ENCODE assay signal across 32 cellular contexts in the genomic region with DNA sequence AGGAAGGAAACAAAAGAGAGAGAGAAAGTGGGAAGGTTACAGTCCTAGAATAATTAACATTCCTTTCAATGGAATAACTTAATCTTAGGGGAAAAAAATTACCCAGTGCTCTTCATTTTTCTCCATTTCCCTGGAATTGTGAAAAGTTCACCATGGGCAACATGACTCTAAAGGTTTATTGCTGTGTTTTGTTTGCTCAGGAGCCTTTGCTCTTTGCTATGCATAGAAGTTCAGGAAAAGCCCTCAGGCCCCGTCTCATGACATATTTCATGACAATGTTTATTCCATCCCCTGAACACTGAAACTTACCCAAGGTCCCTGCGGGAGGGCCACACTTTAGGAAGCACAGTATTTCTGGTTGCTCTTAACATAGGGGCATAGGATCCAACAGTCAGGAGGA. TPM values are rescaled to one million over a fixed set of nuclear protein-coding genes. Genes with fewer than 3 reads are reported as not detected.
DNase-seq lines count a peak whose midpoint lies in the region; ATAC-seq, FAIRE-seq and TF ChIP-seq lines count a peak whose summit lies in the region.
"Had no signal": no experiment of that assay in that cellular context is flagged by ENCODE, and none has a peak within 500 bp of the region (broad histone marks: within the 10 kb centered on the region; RNA-seq: fewer than 3 reads in every experiment).

No MANE protein-coding gene starts in this region.

- H3K4me1 ChIP-seq in A549, result peaks cover 54% of the 10 kb centered on the region
- peaks cover 18% of the 10 kb centered on the region for H3K4me1 ChIP-seq in HAP-1

- no peaks in the 10 kb centered on the region for H3K9me3 ChIP-seq in A549
- H3K9me3 ChIP-seq in HAP-1, result no peaks in the 10 kb centered on the region
- H3K9me3 ChIP-seq: gastroesophageal sphincter, SJSA1 had no signal

- CTCF ChIA-PET in A549 (lab: Yijun Ruan, JAX), result interaction anchor here (1.4 kb wide), 1 partner anchor 32 kb away, joined by 4 read pairs; no protein-coding TSS in a partner anchor
- CTCF ChIA-PET in Calu3 (lab: Charles Lee), result interaction anchor here (1.1 kb wide), 1 partner anchor 10 kb away, joined by 3 read pairs; a partner anchor contains a TSS
- CTCF ChIA-PET in activated CD4-positive, alpha-beta memory T cell treated with anti-CD3 and anti-CD28 coated beads, Interleukin-2, amount 10 ng/mL, durations not matched to agents 7 days and 5 days (lab: Charles Lee), result no interaction called here

- H3K27ac Mint-ChIP-seq in mesothelial cell of epicardium (peak overlapping the region; percentile 68), Calu3 (ENCODE audit: unreplicated experiment) (no peak overlapping the region)
- no peak overlapping the region for H3K27ac Mint-ChIP-seq in activated CD4-positive, alpha-beta memory T cell treated with anti-CD3 and anti-CD28 coated beads, Interleukin-2, amount 10 ng/mL, durations not matched to agents 7 days and 5 days
- H3K27ac Mint-ChIP-seq: activated B cell treated with CpG ODN at 0.5 μM for 24 hours; activated CD4-positive, alpha-beta T cell treated with anti-CD3 and anti-CD28 coated beads, Interleukin-2, amount 10 ng/mL, durations not matched to agents 7 days and 5 days; activated CD8-positive, alpha-beta memory T cell treated with anti-CD3 and anti-CD28 coated beads, Interleukin-2, amount 10 ng/mL, durations not matched to agents 7 days and 5 days; activated naive CD8-positive, alpha-beta T cell treated with anti-CD3 and anti-CD28 coated beads, Interleukin-2, amount 50 U/mL, for 24 hours; CD4-positive, alpha-beta T cell; effector memory CD8-positive, alpha-beta T cell; H9 had no signal

- H3K4me2 ChIP-seq in A549, result peak overlapping the region; percentile 87

- H3K4me3 ChIP-seq in A549 (no peak overlapping the region), HAP-1 (no peak overlapping the region)
- H3K4me3 ChIP-seq: coronary artery, gastroesophageal sphincter, SJSA1 had no signal

- POLR2A ChIA-PET in A549 (lab: Yijun Ruan, JAX), result no interaction called here
- POLR2A ChIA-PET in activated CD4-positive, alpha-beta memory T cell treated with anti-CD3 and anti-CD28 coated beads, Interleukin-2, amount 10 ng/mL, durations not matched to agents 7 days and 5 days (lab: Charles Lee), result no interaction called here

- no peaks in the 10 kb centered on the region for H3K27me3 ChIP-seq in HAP-1 (ENCODE audit: low read depth)
- H3K27me3 ChIP-seq: gastroesophageal sphincter, SJSA1 had no signal

- TF ChIP-seq EP300 in A549 (IDR thresholded peaks at IDR 0.05), result no peak

- H3K4me1 Mint-ChIP-seq in mesothelial cell of epicardium (peaks cover 38% of the 10 kb centered on the region), Calu3 (ENCODE audit: low read depth, unreplicated experiment) (peaks cover 20% of the 10 kb centered on the region)
- H3K4me1 Mint-ChIP-seq in activated CD4-positive, alpha-beta memory T cell treated with anti-CD3 and anti-CD28 coated beads, Interleukin-2, amount 10 ng/mL, durations not matched to agents 7 days and 5 days, result peaks cover 33% of the 10 kb centered on the region
- H3K4me1 Mint-ChIP-seq: activated B cell treated with CpG ODN at 0.5 μM for 24 hours; activated naive CD8-positive, alpha-beta T cell treated with anti-CD3 and anti-CD28 coated beads, Interleukin-2, amount 50 U/mL, for 24 hours had no signal

- no peak for FAIRE-seq in A549 (lab: Jason Lieb, UNC)
- FAIRE-seq: HepG2 had no signal

- H3K9me3 Mint-ChIP-seq in mesothelial cell of epicardium (no peaks in the 10 kb centered on the region), Calu3 (ENCODE audit: low read depth, unreplicated experiment) (no peaks in the 10 kb centered on the region)
- peaks cover 4% of the 10 kb centered on the region for H3K9me3 Mint-ChIP-seq in activated CD4-positive, alpha-beta memory T cell treated with anti-CD3 and anti-CD28 coated beads, Interleukin-2, amount 10 ng/mL, durations not matched to agents 7 days and 5 days
- H3K9me3 Mint-ChIP-seq: activated B cell treated with CpG ODN at 0.5 μM for 24 hours; activated CD4-positive, alpha-beta T cell treated with anti-CD3 and anti-CD28 coated beads, Interleukin-2, amount 10 ng/mL, durations not matched to agents 7 days and 5 days; activated naive CD8-positive, alpha-beta T cell treated with anti-CD3 and anti-CD28 coated beads, Interleukin-2, amount 50 U/mL, for 24 hours; activated T-cell treated with anti-CD3 and anti-CD28 coated beads, Interleukin-2, amount 50 U/mL, for 4 hours; CD4-positive, alpha-beta T cell; H9 had no signal

- intact Hi-C loops in Calu3 (cut with micrococcal nuclease; ENCODE audit: unreplicated experiment), result no loop called here

- peak overlapping the region; percentile 91 to 95 for H3K27ac ChIP-seq in A549
- H3K27ac ChIP-seq: coronary artery, gastroesophageal sphincter, SJSA1 had no signal

- no peaks in the 10 kb centered on the region for H3K36me3 Mint-ChIP-seq in mesothelial cell of epicardium
- peaks cover 6% of the 10 kb centered on the region for H3K36me3 Mint-ChIP-seq in Calu3 (ENCODE audit: insufficient read depth, unreplicated experiment)
- peaks cover 6% of the 10 kb centered on the region for H3K36me3 Mint-ChIP-seq in activated CD4-positive, alpha-beta memory T cell treated with anti-CD3 and anti-CD28 coated beads, Interleukin-2, amount 10 ng/mL, durations not matched to agents 7 days and 5 days (ENCODE audit: low read depth)
- H3K36me3 Mint-ChIP-seq: activated CD8-positive, alpha-beta memory T cell treated with anti-CD3 and anti-CD28 coated beads, Interleukin-2, amount 10 ng/mL, durations not matched to agents 7 days and 5 days had no signal

- peak in 1 of 2 experiments; percentile 5; a peak in 1 of 6 replicates for ATAC-seq in A549
- ATAC-seq in GM18867 (IDR thresholded peaks at IDR 0.05; ENCODE audit: unreplicated experiment), result no peak
- ATAC-seq: activated CD8-positive, alpha-beta memory T cell treated with anti-CD3 and anti-CD28 coated beads, Interleukin-2, amount 10 ng/mL, durations not matched to agents 7 days and 5 days; activated naive CD8-positive, alpha-beta T cell treated with anti-CD3 and anti-CD28 coated beads, Interleukin-2, amount 50 U/mL, for 24 hours; activated T-cell treated with anti-CD3 and anti-CD28 coated beads, Interleukin-2, amount 50 U/mL, for 4 hours; effector memory CD8-positive, alpha-beta T cell; gastroesophageal sphincter; HepG2; left cardiac atrium; right cardiac atrium; stimulated activated naive CD8-positive, alpha-beta T cell treated with anti-CD3 and anti-CD28 coated beads, Interleukin-15, Interleukin-2, amounts not matched to agents 100 U/mL and 50 U/mL, for 24 hours had no signal

- TF ChIP-seq POLR2A in A549 (IDR thresholded peaks at IDR 0.05; ENCODE audit: low read length), result no peak

- no TSS peak for BruUV-seq in Calu3 (replicated peaks; lab: Mats Ljungman, UMichigan)

- in situ Hi-C loops in HAP-1 (cut with MboI; ENCODE audit: low sequenced_read_pairs), result no loop called here

- no peak for TF ChIP-seq RAD21 in A549 (conservative IDR thresholded peaks at IDR 0.05 in 1 of 2, IDR thresholded peaks at IDR 0.05 in 1 of 2)

- 42% methylated on average over 2 of the region's 2 CpGs for WGBS in A549 (ENCODE audit: missing lambda C conversion rate)

- TF ChIP-seq CTCF in A549 (IDR thresholded peaks at IDR 0.05) (no peak), mesothelial cell of epicardium (IDR thresholded peaks at IDR 0.05; ENCODE audit: unreplicated experiment) (no peak), Calu3 (IDR thresholded peaks at IDR 0.05; ENCODE audit: unreplicated experiment) (no peak)

- DNase-seq in A549 (ENCODE audit: low read depth in 1 of 2, low spot score in 1 of 2) (peak; percentile 5 to 67), HAP-1 (ENCODE audit: low spot score in 2 of 2) (peak; percentile 81 to 94), dermis microvascular lymphatic vessel endothelial cell (ENCODE audit: low read depth in 2 of 2) (peak; percentile 60 to 91), mesothelial cell of epicardium (ENCODE audit: low spot score in 2 of 2, unreplicated experiment in 2 of 2) (no peak), Calu3 (no peak)
- DNase-seq in stimulated activated CD4-positive, alpha-beta T cell treated with anti-CD3 and anti-CD28 coated beads, Interleukin-15, amount 100 ng/mL, for 24 hours, result no peak
- DNase-seq in activated CD4-positive, alpha-beta memory T cell treated with anti-CD3 and anti-CD28 coated beads, Interleukin-2, amount 10 ng/mL, durations not matched to agents 7 days and 5 days, result no peak
- DNase-seq: activated B cell treated with CpG ODN at 0.5 μM for 24 hours; activated CD4-positive, alpha-beta T cell treated with anti-CD3 and anti-CD28 coated beads, Interleukin-2, amount 10 ng/mL, durations not matched to agents 7 days and 5 days; activated CD8-positive, alpha-beta memory T cell treated with anti-CD3 and anti-CD28 coated beads, Interleukin-2, amount 10 ng/mL, durations not matched to agents 7 days and 5 days; activated naive CD8-positive, alpha-beta T cell treated with anti-CD3 and anti-CD28 coated beads, Interleukin-2, amount 50 U/mL, for 24 hours; activated T-cell treated with anti-CD3 and anti-CD28 coated beads, Interleukin-2, amount 50 U/mL, for 4 hours; AML-193; caudate nucleus; CD4-positive, alpha-beta T cell; DMS 273 treated with DMSO at 0.1 percent for 48 hours; effector memory CD8-positive, alpha-beta T cell; H9; hippocampal formation; left cardiac atrium; mammary epithelial cell; MV-4-11; NCI-H1436; stimulated activated CD4-positive, alpha-beta T cell treated with anti-CD3 and anti-CD28 coated beads, Interleukin-2, amount 100 ng/mL, for 24 hours; stimulated activated naive CD8-positive, alpha-beta T cell treated with anti-CD3 and anti-CD28 coated beads, Interleukin-15, Interleukin-2, amounts not matched to agents 100 U/mL and 50 U/mL, for 24 hours had no signal

- no peak overlapping the region for H3K4me3 Mint-ChIP-seq in mesothelial cell of epicardium
- H3K4me3 Mint-ChIP-seq in Calu3 (ENCODE audit: low read depth, unreplicated experiment), result no peak overlapping the region
- H3K4me3 Mint-ChIP-seq in activated CD4-positive, alpha-beta memory T cell treated with anti-CD3 and anti-CD28 coated beads, Interleukin-2, amount 10 ng/mL, durations not matched to agents 7 days and 5 days, result no peak overlapping the region
- H3K4me3 Mint-ChIP-seq: activated B cell treated with CpG ODN at 0.5 μM for 24 hours; activated CD4-positive, alpha-beta T cell treated with anti-CD3 and anti-CD28 coated beads, Interleukin-2, amount 10 ng/mL, durations not matched to agents 7 days and 5 days; activated CD8-positive, alpha-beta memory T cell treated with anti-CD3 and anti-CD28 coated beads, Interleukin-2, amount 10 ng/mL, durations not matched to agents 7 days and 5 days; activated naive CD8-positive, alpha-beta T cell treated with anti-CD3 and anti-CD28 coated beads, Interleukin-2, amount 50 U/mL, for 24 hours; activated T-cell treated with anti-CD3 and anti-CD28 coated beads, Interleukin-2, amount 50 U/mL, for 4 hours; CD4-positive, alpha-beta T cell; effector memory CD8-positive, alpha-beta T cell; H9; neural crest cell had no signal

- H3K36me3 ChIP-seq in HAP-1 (replicated peaks), result no peaks in the 10 kb centered on the region
- H3K36me3 ChIP-seq: gastroesophageal sphincter, SJSA1 had no signal

- H3K27me3 Mint-ChIP-seq in mesothelial cell of epicardium (ENCODE audit: low read depth) (no peaks in the 10 kb centered on the region), Calu3 (ENCODE audit: unreplicated experiment) (peaks cover 7% of the 10 kb centered on the region)
- peaks cover 27% of the 10 kb centered on the region for H3K27me3 Mint-ChIP-seq in activated CD4-positive, alpha-beta memory T cell treated with anti-CD3 and anti-CD28 coated beads, Interleukin-2, amount 10 ng/mL, durations not matched to agents 7 days and 5 days
- H3K27me3 Mint-ChIP-seq: activated B cell treated with CpG ODN at 0.5 μM for 24 hours; activated naive CD8-positive, alpha-beta T cell treated with anti-CD3 and anti-CD28 coated beads, Interleukin-2, amount 50 U/mL, for 24 hours; CD4-positive, alpha-beta T cell had no signal

RNA-seq across cellular contexts. Expression of a gene that starts 9.8 kb away (rescaled TPM):
- polyA plus RNA-seq in A549 (2011; rRNA removed) (666 and 725 TPM in 2 replicates), A549 (2017; fragmentation: RNase III; extraction: RNeasy Plus Mini Kit Qiagen cat#74134 plus additional on column Dnase treatment) (546 to 902 TPM (median 660 TPM) in 3 replicates)
- polyA plus RNA-seq in A549 (2012; cell fraction: cytosol; rRNA removed), result 308 and 392 TPM in 2 replicates
- 321 and 389 TPM in 2 replicates for polyA plus RNA-seq in A549 (2012; cell fraction: nucleus; rRNA removed)
- 113 and 147 TPM in 2 replicates for polyA minus RNA-seq in A549 (2011; rRNA and poly(A)+ RNA removed)
- total RNA-seq in dermis microvascular lymphatic vessel endothelial cell (243 and 496 TPM in 2 replicates), mesothelial cell of epicardium (85.9 to 90.5 TPM (median 86.2 TPM) in 3 replicates), Calu3 (2022) (32.2 and 42.9 TPM in 2 replicates)
- 10 to 100 TPM; 12.1 to 12.9 TPM for total RNA-seq in activated CD4-positive, alpha-beta memory T cell treated with anti-CD3 and anti-CD28 coated beads, Interleukin-2, amount 10 ng/mL, durations not matched to agents 7 days and 5 days

Comparison
In these comparisons a context has a peak if more than half of its experiments do, and no peak if none do; other contexts are left out.
1. DNase-seq: peak in A549 (2 of 2), HAP-1 (2 of 2) and dermis microvascular lymphatic vessel endothelial cell (2 of 2); none in mesothelial cell of epicardium (0 of 2), Calu3 (single experiment), stimulated activated CD4-positive, alpha-beta T cell treated with anti-CD3 and anti-CD28 coated beads, Interleukin-15, amount 100 ng/mL, for 24 hours (single experiment) and activated CD4-positive, alpha-beta memory T cell treated with anti-CD3 and anti-CD28 coated beads, Interleukin-2, amount 10 ng/mL, durations not matched to agents 7 days and 5 days (single experiment).